8 cellular contexts compared by ENCODE assay signal in the genomic region with DNA sequence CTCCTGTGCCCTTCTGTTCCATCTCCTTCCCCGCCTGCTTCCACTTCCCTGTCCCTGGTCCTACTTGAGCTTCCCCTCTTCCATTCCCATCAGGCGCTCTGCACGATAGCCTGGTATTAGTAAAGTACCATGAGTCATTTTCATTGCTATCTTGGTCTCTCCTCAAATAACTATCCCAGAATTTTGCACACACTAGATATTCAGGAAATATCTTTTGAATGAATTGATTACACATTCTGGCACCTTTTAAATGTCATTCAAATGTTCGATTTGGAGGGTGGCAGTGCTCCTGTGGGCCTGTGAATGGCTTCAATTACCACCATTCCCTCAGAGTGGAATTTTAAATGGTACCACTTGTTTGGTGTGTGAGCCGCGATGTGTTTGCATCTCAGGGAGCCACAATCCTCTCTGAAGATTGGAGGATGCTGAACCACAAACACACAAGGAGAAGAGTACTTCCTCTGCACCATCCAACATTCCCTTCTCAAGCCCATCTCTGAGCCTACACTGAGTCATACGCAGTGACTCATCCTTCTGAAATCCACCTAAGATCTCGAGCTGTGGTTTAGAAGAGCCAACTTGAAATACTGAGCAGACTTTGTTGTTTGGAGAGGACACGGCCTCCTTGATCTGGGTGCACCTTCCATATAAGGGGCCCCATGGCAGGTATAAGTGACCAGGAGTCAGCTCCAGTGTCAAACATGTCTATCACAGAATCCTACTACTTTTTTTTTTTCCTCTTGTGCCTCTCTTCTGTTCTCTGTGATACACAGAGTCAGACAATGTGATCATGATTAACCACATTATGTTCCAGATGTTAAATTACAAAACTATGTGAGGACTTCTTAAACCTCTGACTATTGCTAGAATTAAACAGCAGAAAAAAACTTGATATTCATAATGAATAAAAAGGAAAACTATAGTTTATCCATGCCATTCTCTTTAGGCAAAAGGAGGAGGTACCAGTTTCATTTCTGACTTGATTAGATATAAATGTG.
DNase-seq lines count a peak whose midpoint lies in the region; ATAC-seq and TF ChIP-seq lines count a peak whose summit lies in the region.

No MANE protein-coding gene starts in this region.

- no peak for ATAC-seq in GM19455 (IDR thresholded peaks at IDR 0.05; ENCODE audit: unreplicated experiment)
- no peak for ATAC-seq in GM19035 (IDR thresholded peaks at IDR 0.05; ENCODE audit: unreplicated experiment)
- ATAC-seq in HG03175 (IDR thresholded peaks at IDR 0.05; ENCODE audit: unreplicated experiment): no peak

- no peaks in the 10 kb centered on the region for H3K27me3 ChIP-seq in dorsolateral prefrontal cortex
- no peaks in the 10 kb centered on the region for H3K27me3 ChIP-seq in prostate gland (replicated peaks; ENCODE audit: insufficient read depth)

- TF ChIP-seq CTCF in dorsolateral prefrontal cortex (IDR thresholded peaks at IDR 0.05 in 54 of 56, conservative IDR thresholded peaks at IDR 0.05 in 2 of 56; ENCODE audit: low read depth in 1 of 56, partially characterized antibody in 56 of 56): no peak
- no peak for TF ChIP-seq CTCF in prostate gland (IDR thresholded peaks at IDR 0.05)

- DNase-seq in DMS53 (lab: John Stamatoyannopoulos, UW) (peak; percentile 95), NCI-H510A (lab: John Stamatoyannopoulos, UW) (peak; percentile 14), dorsolateral prefrontal cortex (no peak), prostate gland (ENCODE audit: low spot score) (no peak), mucosa of gallbladder (ENCODE audit: low spot score) (no peak)

- no peaks in the 10 kb centered on the region for H3K9me3 ChIP-seq in prostate gland

- H3K4me1 ChIP-seq in prostate gland (replicated peaks): no peaks in the 10 kb centered on the region

- H3K4me3 ChIP-seq in dorsolateral prefrontal cortex (no peak overlapping the region), prostate gland (no peak overlapping the region)

- H3K27ac ChIP-seq in dorsolateral prefrontal cortex: peak overlapping the region in 35 of 59 donors; percentile 2 to 80 (median 35)
- peak overlapping the region; percentile 9 to 34 for H3K27ac ChIP-seq in prostate gland

- no peaks in the 10 kb centered on the region for H3K36me3 ChIP-seq in prostate gland

- intact Hi-C loops in dorsolateral prefrontal cortex (cut with DNase I): no loop called here
- intact Hi-C loops in prostate gland (cut with DNase I): loop anchor here (10.0 kb wide), 1 partner anchor 178 kb away; no protein-coding TSS in a partner anchor

- TF ChIP-seq POLR2A in prostate gland (IDR thresholded peaks at IDR 0.05): no peak

- 72% methylated on average over 9 of the region's 9 CpGs for WGBS in prostate gland

Comparison
In these comparisons a context has a peak if more than half of its experiments do, and no peak if none do; other contexts are left out.
1. DNase-seq: peak in DMS53 (single experiment) and NCI-H510A (single experiment); none in dorsolateral prefrontal cortex (0 of 10), prostate gland (single experiment) and mucosa of gallbladder (single experiment).